In the genomic region with DNA sequence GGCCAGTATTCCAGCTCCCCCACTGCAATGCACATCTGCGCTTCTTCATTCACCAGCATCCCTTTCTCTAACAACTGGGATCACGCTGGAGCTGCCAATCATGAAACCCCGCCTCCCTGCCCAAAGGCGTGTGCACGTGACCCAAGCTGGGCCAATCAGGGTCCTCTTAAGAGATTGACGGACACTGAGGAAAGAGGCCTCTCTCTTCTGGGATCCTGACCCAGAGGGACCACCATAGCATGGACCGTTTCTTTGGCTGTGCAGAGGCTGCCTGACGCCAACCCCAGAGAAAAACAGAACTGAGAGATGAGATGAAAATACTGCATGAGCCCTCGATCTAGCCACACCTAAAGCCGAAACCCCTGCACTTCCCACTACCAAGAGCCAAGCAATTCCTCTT, we compare ENCODE assay signal across 8 cellular contexts. TPM values are rescaled to one million over a fixed set of nuclear protein-coding genes. Genes with fewer than 3 reads are reported as not detected.
DNase-seq lines count a peak whose midpoint lies in the region; ATAC-seq, FAIRE-seq and TF ChIP-seq lines count a peak whose summit lies in the region.

No MANE protein-coding gene starts in this region.

- H3K9me3 ChIP-seq in HAP-1 (no peaks in the 10 kb centered on the region), Panc1 (ENCODE audit: control insufficient read depth, insufficient read depth, low read depth, low read length) (no peaks in the 10 kb centered on the region)

- TF ChIP-seq CTCF in Panc1 (IDR thresholded peaks at IDR 0.05) = no peak

- in situ Hi-C loops in HAP-1 (cut with MboI; ENCODE audit: low sequenced_read_pairs) (no loop called here), Panc1 (cut with HindIII; ENCODE audit: low pct_unique_long_range_greater_than_20kb, low sequenced_read_pairs) (no loop called here)

- H3K4me1 ChIP-seq in HAP-1 (no peaks in the 10 kb centered on the region), Panc1 (ENCODE audit: control insufficient read depth, insufficient read depth, low read length) (peaks cover 4% of the 10 kb centered on the region; the same call in 1 of the 2 replicates)

- FAIRE-seq in GM18507 (lab: Jason Lieb, UNC) = peak; percentile 64

- H3K4me3 ChIP-seq in HAP-1 (no peak overlapping the region), Panc1 (ENCODE audit: low read depth in 2 of 2, low read length in 2 of 2) (no peak overlapping the region)

- no peaks in the 10 kb centered on the region for H3K9me3 Mint-ChIP-seq in stimulated activated naive CD8-positive, alpha-beta T cell treated with anti-CD3 and anti-CD28 coated beads, Interleukin-15, amount 100 ng/mL, for 72 hours

- CTCF ChIA-PET in Panc1 (lab: Charles Lee) = no interaction called here

- POLR2A ChIA-PET in Panc1 (lab: Charles Lee) = no interaction called here

- ATAC-seq in Panc1 = peak; percentile 63; the same call in 1 of the 2 replicates
- no peak for ATAC-seq in stimulated activated naive CD8-positive, alpha-beta T cell treated with anti-CD3 and anti-CD28 coated beads, Interleukin-15, amount 100 ng/mL, for 72 hours

- H3K27me3 ChIP-seq in HAP-1 (ENCODE audit: low read depth) (no peaks in the 10 kb centered on the region), Panc1 (ENCODE audit: control insufficient read depth, insufficient read depth, low read length) (no peaks in the 10 kb centered on the region)

- no peak overlapping the region for H3K27ac Mint-ChIP-seq in stimulated activated naive CD8-positive, alpha-beta T cell treated with anti-CD3 and anti-CD28 coated beads, Interleukin-15, amount 100 ng/mL, for 72 hours

- DNase-seq in GM18507 (ENCODE audit: extremely low spot score, insufficient read length, low read depth) = no peak
- peak; percentile 9 to 70 for DNase-seq in HAP-1 (ENCODE audit: low spot score in 2 of 2)
- no peak for DNase-seq in Panc1 (ENCODE audit: low read depth, low spot score)
- peak; percentile 73 for DNase-seq in left kidney (ENCODE audit: low read depth, low spot score)
- no peak for DNase-seq in SKM-1 treated with dmso at 0.1 percent for 144 hours (lab: John Stamatoyannopoulos, UW; ENCODE audit: unreplicated experiment)
- no peak for DNase-seq in kidney tubule cell (ENCODE audit: low spot score)
- DNase-seq in activated CD4-positive, alpha-beta T cell treated with anti-CD3 and anti-CD28 coated beads, Interleukin-2, amount 50 U/mL, for 4 hours = no peak
- DNase-seq in stimulated activated naive CD8-positive, alpha-beta T cell treated with anti-CD3 and anti-CD28 coated beads, Interleukin-15, amount 100 ng/mL, for 72 hours = no peak

- no peaks in the 10 kb centered on the region; the same call in 1 of the 2 replicates for H3K36me3 ChIP-seq in HAP-1 (replicated peaks)
- no peaks in the 10 kb centered on the region for H3K36me3 ChIP-seq in Panc1 (ENCODE audit: control insufficient read depth, insufficient read depth, low read length)

- H3K27ac ChIP-seq in Panc1 (ENCODE audit: low read length) = no peak overlapping the region

- no peak overlapping the region for H3K4me3 Mint-ChIP-seq in stimulated activated naive CD8-positive, alpha-beta T cell treated with anti-CD3 and anti-CD28 coated beads, Interleukin-15, amount 100 ng/mL, for 72 hours

- no peaks in the 10 kb centered on the region for H3K27me3 Mint-ChIP-seq in stimulated activated naive CD8-positive, alpha-beta T cell treated with anti-CD3 and anti-CD28 coated beads, Interleukin-15, amount 100 ng/mL, for 72 hours

- peaks cover 46% of the 10 kb centered on the region for H3K4me1 Mint-ChIP-seq in stimulated activated naive CD8-positive, alpha-beta T cell treated with anti-CD3 and anti-CD28 coated beads, Interleukin-15, amount 100 ng/mL, for 72 hours

- intact Hi-C loops in Panc1 (cut with micrococcal nuclease; ENCODE audit: unreplicated experiment) = no loop called here

- no TSS peak for BruUV-seq in Panc1 (replicated peaks; lab: Mats Ljungman, UMichigan)

RNA-seq across cellular contexts. Expression of a gene that starts 32.0 kb away (rescaled TPM):
- total RNA-seq in Panc1 (2021; ENCODE audit: unreplicated experiment) = 302 TPM
- 235 TPM for polyA plus RNA-seq in Panc1 (2012; ENCODE audit: insufficient read length)

Comparison
In these comparisons a context has a peak if more than half of its experiments do, and no peak if none do; other contexts are left out.
1. DNase-seq: peak in HAP-1 (2 of 2) and left kidney (single experiment); none in GM18507 (single experiment), Panc1 (single experiment), SKM-1 treated with dmso at 0.1 percent for 144 hours (single experiment), kidney tubule cell (single experiment), activated CD4-positive, alpha-beta T cell treated with anti-CD3 and anti-CD28 coated beads, Interleukin-2, amount 50 U/mL, for 4 hours (0 of 2) and stimulated activated naive CD8-positive, alpha-beta T cell treated with anti-CD3 and anti-CD28 coated beads, Interleukin-15, amount 100 ng/mL, for 72 hours (0 of 2).